1 cellular context compared by ENCODE assay signal in the genomic region with DNA sequence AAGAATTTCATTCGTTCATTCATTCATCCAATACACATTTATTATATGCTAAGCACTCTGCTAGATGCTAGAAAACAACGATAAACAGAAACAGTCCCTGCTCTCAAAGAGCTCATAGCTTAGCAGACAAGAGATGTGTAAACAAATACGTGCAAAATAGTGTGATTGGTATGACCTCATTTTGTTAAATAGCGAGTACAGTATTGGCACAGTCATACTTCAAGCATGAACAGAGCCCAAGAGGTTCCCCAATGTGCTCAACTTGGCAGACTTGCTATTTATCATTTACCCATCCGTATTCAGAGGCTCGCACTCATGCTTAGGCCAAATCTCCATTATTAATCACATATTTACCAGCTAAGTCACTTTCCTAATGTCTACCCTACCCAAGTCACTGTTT. TPM values are rescaled to one million over a fixed set of nuclear protein-coding genes. Genes with fewer than 3 reads are reported as not detected.
"Had no signal": no experiment of that assay in that cellular context is flagged by ENCODE, and none has a peak within 500 bp of the region (broad histone marks: within the 10 kb centered on the region; RNA-seq: fewer than 3 reads in every experiment).

No MANE protein-coding gene starts in this region.

RNA-seq across cellular contexts. Expression of gene FAM72D, which starts 24.2 kb away (rescaled TPM):
- total RNA-seq: gastrocnemius medialis had no signal
